Comparison of ENCODE assay signal across 8 cellular contexts in genomic region chr11:66288866-66289547, GRCh38. TPM values are rescaled to one million over a fixed set of nuclear protein-coding genes. Genes with fewer than 3 reads are reported as not detected.
A peak's percentile ranks its signal among the peaks of the same experiment; 100 is the strongest.
DNase-seq lines count a peak whose midpoint lies in the region; ATAC-seq lines count a peak whose summit lies in the region.

TSS of gene YIF1A (minus strand) at chr11:66289143. CDS start at chr11:66288985, 158 bp downstream.

- intact Hi-C loops in left colon (cut with DNase I, micrococcal nuclease) = no loop called here

- peaks cover 37 to 45% (median 41%) of the 10 kb centered on the region in 11 experiments for H3K27me3 ChIP-seq in BLaER1 treated with 17β-estradiol and CSF1 and Interleukin-3, amounts not matched to agents 10 nM and 100 nM

- peak within 1 kb of the TSS; percentile 70 to 92 (median 86) for H3K4me3 ChIP-seq in BLaER1 treated with 17β-estradiol and CSF1 and Interleukin-3, amounts not matched to agents 10 nM and 100 nM

- H3K36me3 ChIP-seq in BLaER1 treated with 17β-estradiol and CSF1 and Interleukin-3, amounts not matched to agents 10 nM and 100 nM = peaks cover 0 to 29% (median 14%) of the 10 kb centered on the region in 11 experiments; a peak in 14 of 22 replicates

- DNase-seq in NCI-H748 (lab: John Stamatoyannopoulos, UW; ENCODE audit: unreplicated experiment) (peak; percentile 99), cortex of kidney (lab: John Stamatoyannopoulos, UW) (peak; percentile 74), left colon (peak; percentile 97 to 100)
- DNase-seq in activated CD4-positive, alpha-beta T cell treated with anti-CD3 and anti-CD28 coated beads, Interleukin-2, amount 50 U/mL, for 1 hour = peak; percentile 98
- peak; percentile 99 for DNase-seq in stimulated activated CD4-positive, alpha-beta T cell treated with anti-CD3 and anti-CD28 coated beads, Interleukin-1b, Interleukin-23, amount 100 ng/mL, for 48 hours

- H3K4me2 ChIP-seq in BLaER1 treated with 17β-estradiol and CSF1 and Interleukin-3, amounts not matched to agents 10 nM and 100 nM = peak within 1 kb of the TSS; percentile 92 to 100 (median 98)

- H4K20me1 ChIP-seq in BLaER1 treated with 17β-estradiol and CSF1 and Interleukin-3, amounts not matched to agents 10 nM and 100 nM = peaks cover 0 to 78% (median 7%) of the 10 kb centered on the region in 11 experiments; a peak in 15 of 22 replicates

- peaks cover 29 to 44% (median 37%) of the 10 kb centered on the region in 10 experiments for H3K4me1 ChIP-seq in BLaER1 treated with 17β-estradiol and CSF1 and Interleukin-3, amounts not matched to agents 10 nM and 100 nM

- peak within 1 kb of the TSS; percentile 83 to 93 (median 89) for H3K9ac ChIP-seq in BLaER1 treated with 17β-estradiol and CSF1 and Interleukin-3, amounts not matched to agents 10 nM and 100 nM

- peak within 1 kb of the TSS; percentile 75 to 90 (median 83) for H3K27ac ChIP-seq in BLaER1 treated with 17β-estradiol and CSF1 and Interleukin-3, amounts not matched to agents 10 nM and 100 nM

- peaks cover 0 to 5% (median 0%) of the 10 kb centered on the region in 11 experiments; a peak in 1 of 22 replicates for H3K9me3 ChIP-seq in BLaER1 treated with 17β-estradiol and CSF1 and Interleukin-3, amounts not matched to agents 10 nM and 100 nM (replicated peaks in 1 of 11)

- ATAC-seq in GM19351 (IDR thresholded peaks at IDR 0.05; ENCODE audit: unreplicated experiment) = peak; percentile 93
- peak; percentile 88 for ATAC-seq in HG03521 (IDR thresholded peaks at IDR 0.05; ENCODE audit: unreplicated experiment)
- ATAC-seq in left colon = peak; percentile 89

RNA-seq across cellular contexts. Expression of gene YIF1A, which starts in this region (rescaled TPM):
- 100 to 1,000 TPM in 1 of 2 donors, 10 to 100 TPM in 1; 87.8 to 101 TPM for total RNA-seq in left colon

Comparison
In these comparisons a context has a peak if more than half of its experiments do, and no peak if none do; other contexts are left out.
1. Peak in every context shown above with its lines: DNase-seq, ATAC-seq, H3K4me3 ChIP-seq and H3K27ac ChIP-seq.